1 cellular context compared by ENCODE assay signal in genomic region chr4:1289232-1290164, GRCh38.
TF ChIP-seq lines count a peak whose summit lies in the region.

TSS of gene MAEA (plus strand) at chr4:1289891. CDS start at chr4:1289914, 23 bp downstream.

TF ChIP-seq in K562, 482 proteins besides CTCF, POLR2A, EP300 and RAD21 (continued from another document and continues in another):
- TF ChIP-seq ZBTB11 (CRISPR knock-in tag; IDR thresholded peaks at IDR 0.05) (peak in 1 of 3 experiments; percentile 82; a peak in 2 of 6 replicates), HDGF (IDR thresholded peaks at IDR 0.05) (no peak), ZNF407 (IDR thresholded peaks at IDR 0.05; ENCODE audit: low read depth) (no peak), MECOM (CRISPR knock-in tag; IDR thresholded peaks at IDR 0.05) (no peak), ZBTB33 (CRISPR knock-in tag; IDR thresholded peaks at IDR 0.05) (peak; percentile 46; the same call in 1 of the 2 replicates), ZNF655 (CRISPR knock-in tag; IDR thresholded peaks at IDR 0.05) (no peak), ZNF609 (CRISPR knock-in tag; IDR thresholded peaks at IDR 0.05; ENCODE audit: borderline replicate concordance) (no peak), ZBED1 (IDR thresholded peaks at IDR 0.05) (no peak), ETV6 (IDR thresholded peaks at IDR 0.05; ENCODE audit: borderline replicate concordance in 1 of 2, low read depth in 2 of 2, low read length in 1 of 2) (no peak), ETV6 (CRISPR knock-in tag; IDR thresholded peaks at IDR 0.05; ENCODE audit: borderline replicate concordance) (0 out of 2 replicates have a peak, but pooled peaks have one; percentile 19), NKRF (IDR thresholded peaks at IDR 0.05; ENCODE audit: borderline replicate concordance) (peak; percentile 70; the same call in 1 of the 2 replicates), ZNF395 (CRISPR knock-in tag; IDR thresholded peaks at IDR 0.05) (peak; percentile 78), ZNF695 (CRISPR knock-in tag; IDR thresholded peaks at IDR 0.05) (no peak), FUS (optimal IDR thresholded peaks at IDR 0.05; ENCODE audit: low read depth, low read length) (peak; percentile 85), DMBX1 (CRISPR knock-in tag; IDR thresholded peaks at IDR 0.05; ENCODE audit: borderline replicate concordance) (no peak), ZFP1 (CRISPR knock-in tag; IDR thresholded peaks at IDR 0.05) (no peak), ZBTB1 (CRISPR knock-in tag; IDR thresholded peaks at IDR 0.05; ENCODE audit: borderline replicate concordance, low read depth) (no peak), NFATC3 (IDR thresholded peaks at IDR 0.05) (no peak), AFF4 (CRISPR knock-in tag; IDR thresholded peaks at IDR 0.05) (0 out of 2 replicates have a peak, but pooled peaks have one; percentile 58), ZNF3 (CRISPR knock-in tag; IDR thresholded peaks at IDR 0.05) (no peak), L3MBTL2 (IDR thresholded peaks at IDR 0.05) (peak; percentile 84), ASH1L (IDR thresholded peaks at IDR 0.05; ENCODE audit: borderline replicate concordance, low read depth, partially characterized antibody) (peak; percentile 91)
